2 cellular contexts compared by ENCODE assay signal in genomic region chr5:73380052-73380451, GRCh38.
TF ChIP-seq lines count a peak whose summit lies in the region.

No MANE protein-coding gene starts in this region.

TF ChIP-seq in GM23338, 12 proteins besides CTCF, POLR2A, EP300 and RAD21:
- no peak for TF ChIP-seq STAT1 (IDR thresholded peaks at IDR 0.05; ENCODE audit: unreplicated experiment)
- TF ChIP-seq REST (IDR thresholded peaks at IDR 0.05; ENCODE audit: unreplicated experiment) = no peak
- no peak for TF ChIP-seq POLR2AphosphoS5 (IDR thresholded peaks at IDR 0.05; ENCODE audit: low read depth)
- no peak for TF ChIP-seq EZH2 (IDR thresholded peaks at IDR 0.05; ENCODE audit: low read depth, unreplicated experiment)
- no peak for TF ChIP-seq ZNF114 (CRISPR knock-in tag; IDR thresholded peaks at IDR 0.05)
- no peak for TF ChIP-seq EZH2phosphoT487 (IDR thresholded peaks at IDR 0.05; ENCODE audit: unreplicated experiment)
- TF ChIP-seq ZNF462 (CRISPR knock-in tag; IDR thresholded peaks at IDR 0.05) = no peak
- TF ChIP-seq, protein P1, sequence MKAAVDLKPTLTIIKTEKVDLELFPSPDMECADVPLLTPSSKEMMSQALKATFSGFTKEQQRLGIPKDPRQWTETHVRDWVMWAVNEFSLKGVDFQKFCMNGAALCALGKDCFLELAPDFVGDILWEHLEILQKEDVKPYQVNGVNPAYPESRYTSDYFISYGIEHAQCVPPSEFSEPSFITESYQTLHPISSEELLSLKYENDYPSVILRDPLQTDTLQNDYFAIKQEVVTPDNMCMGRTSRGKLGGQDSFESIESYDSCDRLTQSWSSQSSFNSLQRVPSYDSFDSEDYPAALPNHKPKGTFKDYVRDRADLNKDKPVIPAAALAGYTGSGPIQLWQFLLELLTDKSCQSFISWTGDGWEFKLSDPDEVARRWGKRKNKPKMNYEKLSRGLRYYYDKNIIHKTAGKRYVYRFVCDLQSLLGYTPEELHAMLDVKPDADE (IDR thresholded peaks at IDR 0.05) = no peak
- no peak for TF ChIP-seq NANOG (IDR thresholded peaks at IDR 0.05; ENCODE audit: borderline replicate concordance)
- no peak for TF ChIP-seq CREB1 (CRISPR knock-in tag; IDR thresholded peaks at IDR 0.05; ENCODE audit: low read depth)
- TF ChIP-seq ZNF331 (CRISPR knock-in tag; IDR thresholded peaks at IDR 0.05; ENCODE audit: low read depth) = no peak
- no peak for TF ChIP-seq JUNB (IDR thresholded peaks at IDR 0.05; ENCODE audit: unreplicated experiment)
TF ChIP-seq in GM23338: peak in this region for 0.

TF ChIP-seq in H1, 55 proteins besides CTCF, POLR2A, EP300 and RAD21:
- TF ChIP-seq E2F6 (IDR thresholded peaks at IDR 0.05) = no peak
- TF ChIP-seq JUND (IDR thresholded peaks at IDR 0.05; ENCODE audit: low read length) = no peak
